In genomic region chr3:155076888-155077287, GRCh38 we compare ENCODE assay signal across 1 cellular context.
A peak's percentile ranks its signal among the peaks of the same experiment; 100 is the strongest.
TF ChIP-seq lines count a peak whose summit lies in the region.

No MANE protein-coding gene starts in this region.

TF ChIP-seq in K562, 482 proteins besides CTCF, POLR2A, EP300 and RAD21 (continued from another document and continues in another):
- TF ChIP-seq ZNF449 (CRISPR knock-in tag; IDR thresholded peaks at IDR 0.05) = peak; percentile 74
- no peak for TF ChIP-seq MYC (IDR thresholded peaks at IDR 0.05; ENCODE audit: low read depth, low read length)
- peak; percentile 25; the same call in 1 of the 2 replicates for TF ChIP-seq MYC (CRISPR knock-in tag; IDR thresholded peaks at IDR 0.05; ENCODE audit: borderline replicate concordance, low read depth)
- no peak for TF ChIP-seq HNRNPH1 (optimal IDR thresholded peaks at IDR 0.05; ENCODE audit: low read depth, low read length)
- no peak for TF ChIP-seq PCBP1 (IDR thresholded peaks at IDR 0.05; ENCODE audit: low read depth, low read length, poor library complexity, severe bottlenecking)
- 0 out of 2 replicates have a peak, but pooled peaks have one; percentile 73 for TF ChIP-seq ZNF445 (CRISPR knock-in tag; IDR thresholded peaks at IDR 0.05; ENCODE audit: low read depth)
- TF ChIP-seq ZBTB40 (IDR thresholded peaks at IDR 0.05) = no peak
- TF ChIP-seq ZBTB40 (CRISPR knock-in tag; IDR thresholded peaks at IDR 0.05) = no peak
- TF ChIP-seq REST (CRISPR knock-in tag; IDR thresholded peaks at IDR 0.05; ENCODE audit: low read depth) = no peak
- TF ChIP-seq ZNF668 (CRISPR knock-in tag; IDR thresholded peaks at IDR 0.05) = peak; percentile 90
- TF ChIP-seq FOXK2 (conservative IDR thresholded peaks at IDR 0.05 in 1 of 2, IDR thresholded peaks at IDR 0.05 in 1 of 2; ENCODE audit: low read depth in 2 of 2) = no peak
- TF ChIP-seq NFXL1 (CRISPR knock-in tag; IDR thresholded peaks at IDR 0.05) = 0 out of 2 replicates have a peak, but pooled peaks have one; percentile 61
- TF ChIP-seq BCL6 (CRISPR knock-in tag; IDR thresholded peaks at IDR 0.05) = peak; percentile 85; the same call in 1 of the 2 replicates
- TF ChIP-seq PRPF4 (IDR thresholded peaks at IDR 0.05; ENCODE audit: insufficient read depth, low read depth, low read length, poor library complexity, severe bottlenecking) = no peak
- peak; percentile 78 for TF ChIP-seq ZSCAN32 (CRISPR knock-in tag; IDR thresholded peaks at IDR 0.05)
- peak; percentile 84; the same call in 1 of the 2 replicates for TF ChIP-seq PATZ1 (CRISPR knock-in tag; IDR thresholded peaks at IDR 0.05; ENCODE audit: borderline replicate concordance)
- TF ChIP-seq NCOA2 (IDR thresholded peaks at IDR 0.05; ENCODE audit: partially characterized antibody in 2 of 2) = no peak
- no peak for TF ChIP-seq GTF2F1 (IDR thresholded peaks at IDR 0.05; ENCODE audit: low read depth, low read length)
- no peak for TF ChIP-seq RB1 (IDR thresholded peaks at IDR 0.05; ENCODE audit: low read depth)
- no peak for TF ChIP-seq ETV5 (CRISPR knock-in tag; IDR thresholded peaks at IDR 0.05; ENCODE audit: low read depth)
- TF ChIP-seq ZNF695 (CRISPR knock-in tag; IDR thresholded peaks at IDR 0.05) = no peak
- TF ChIP-seq TGIF2 (CRISPR knock-in tag; IDR thresholded peaks at IDR 0.05) = no peak
- no peak for TF ChIP-seq ELK3 (CRISPR knock-in tag; IDR thresholded peaks at IDR 0.05)
- TF ChIP-seq MEIS2 (IDR thresholded peaks at IDR 0.05; ENCODE audit: partially characterized antibody) = no peak
- TF ChIP-seq CBFB (CRISPR knock-in tag; IDR thresholded peaks at IDR 0.05) = no peak
- peak; percentile 80; the same call in 1 of the 2 replicates for TF ChIP-seq TSHZ1 (CRISPR knock-in tag; IDR thresholded peaks at IDR 0.05)
- TF ChIP-seq ZBTB5 (IDR thresholded peaks at IDR 0.05) = no peak
- TF ChIP-seq TOE1 (IDR thresholded peaks at IDR 0.05; ENCODE audit: borderline replicate concordance) = no peak
- TF ChIP-seq TOE1 (CRISPR knock-in tag; IDR thresholded peaks at IDR 0.05; ENCODE audit: borderline replicate concordance, low read depth) = no peak
- peak; percentile 48; the same call in 1 of the 2 replicates for TF ChIP-seq ATF4 (CRISPR knock-in tag; IDR thresholded peaks at IDR 0.05)
- peak; percentile 82 for TF ChIP-seq CXXC5 (CRISPR knock-in tag; IDR thresholded peaks at IDR 0.05)
- TF ChIP-seq DNMT1 (IDR thresholded peaks at IDR 0.05) = no peak
